ENCODE assay signal across 19 cellular contexts in the genomic region with DNA sequence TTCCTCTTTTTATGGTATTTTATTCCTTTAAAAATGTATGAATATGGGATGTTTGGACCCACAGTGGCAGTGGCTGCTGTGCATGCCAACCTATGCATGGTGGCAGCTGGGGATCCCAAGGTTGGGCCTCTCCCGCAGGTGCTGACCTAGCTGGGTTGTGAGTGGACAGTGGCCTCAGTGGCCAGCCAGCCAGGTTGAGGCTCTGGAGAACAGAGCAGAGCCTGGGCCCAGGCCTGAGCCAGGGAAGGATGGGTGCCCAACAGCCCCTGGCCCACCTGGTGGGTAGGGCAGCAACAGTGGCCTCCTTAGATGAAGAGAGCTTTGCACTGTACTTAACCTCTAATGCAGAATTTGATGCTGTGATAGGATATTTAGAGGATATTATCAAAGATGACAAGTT.
DNase-seq lines count a peak whose midpoint lies in the region; ATAC-seq, FAIRE-seq and TF ChIP-seq lines count a peak whose summit lies in the region.
"Had no signal": no experiment of that assay in that cellular context is flagged by ENCODE, and none has a peak within 500 bp of the region (broad histone marks: within the 10 kb centered on the region; RNA-seq: fewer than 3 reads in every experiment).

No MANE protein-coding gene starts in this region.

- no peak overlapping the region for H3K18ac ChIP-seq in H9 (ENCODE audit: insufficient read length, low read depth, low read length)
- H3K18ac ChIP-seq in trophoblast cell (ENCODE audit: low read length), result no peak overlapping the region

- H2BK20ac ChIP-seq in H9 (ENCODE audit: low read depth, low read length, poor library complexity, severe bottlenecking), result no peak overlapping the region

- H4K5ac ChIP-seq in H9 (ENCODE audit: insufficient read length, low read depth, low read length), result no peak overlapping the region

- DNase-seq in H9 (no peak), epithelial cell of prostate (ENCODE audit: low read depth, low spot score) (no peak), trophoblast cell (no peak), kidney (no peak)
- DNase-seq in central memory CD4-positive, alpha-beta T cell, result no peak
- no peak for DNase-seq in activated naive CD4-positive, alpha-beta T cell (lab: John Stamatoyannopoulos, UW)
- DNase-seq: ACHN; BE2C; C1 segment of cervical spinal cord; CD4-positive, CD25-positive, alpha-beta regulatory T cell; CD8-positive, alpha-beta memory T cell; COR-L47; DMS 273 treated with DMSO at 0.1 percent for 48 hours; DND-41; GOT3; H7 had no signal

- H4K8ac ChIP-seq in H9 (replicated peaks; ENCODE audit: insufficient read length, low read depth, low read length) (no peak overlapping the region), trophoblast cell (ENCODE audit: low read depth, low read length) (no peak overlapping the region)

- H4K12ac ChIP-seq in trophoblast cell (ENCODE audit: low read depth, low read length), result no peak overlapping the region

- H3K4ac ChIP-seq in H9 (ENCODE audit: low read depth, low read length), result no peak overlapping the region
- H3K4ac ChIP-seq in trophoblast cell (ENCODE audit: low read depth, low read length), result no peak overlapping the region

- H3T11ph ChIP-seq in H9 (ENCODE audit: low read length), result no peak overlapping the region

- intact Hi-C loops in kidney (cut with DNase I), result no loop called here

- H3K36me3 Mint-ChIP-seq in H9 (ENCODE audit: insufficient read depth in 1 of 3, low read depth in 3 of 3), result no peaks in the 10 kb centered on the region
- no peaks in the 10 kb centered on the region for H3K36me3 Mint-ChIP-seq in stimulated activated memory B cell treated with anti-CD40 and anti-IgM and Interleukin-4, amounts not matched to agents 10 μg/mL and 1 μg/mL and 100 μg/mL, for 72 hours
- H3K36me3 Mint-ChIP-seq: CD4-positive, CD25-positive, alpha-beta regulatory T cell; CD8-positive, alpha-beta memory T cell had no signal

- no peak overlapping the region for H3K9ac ChIP-seq in H9 (ENCODE audit: extremely low read depth, insufficient read length, low read length)
- H3K9ac ChIP-seq in trophoblast cell (ENCODE audit: low read length), result no peak overlapping the region
- no peak overlapping the region for H3K9ac ChIP-seq in kidney (ENCODE audit: low read length in 2 of 2)

- H3K56ac ChIP-seq in H9 (ENCODE audit: insufficient read length, low read depth, low read length), result no peak overlapping the region

- peak; percentile 43 for ATAC-seq in stimulated activated memory B cell treated with anti-CD40 and anti-IgM and Interleukin-4, amounts not matched to agents 10 μg/mL and 1 μg/mL and 100 μg/mL, for 72 hours
- ATAC-seq: GM12878 had no signal

- H3K79me1 ChIP-seq in H9 (ENCODE audit: insufficient read depth, low read depth, low read length, poor library complexity, severe bottlenecking), result no peaks in the 10 kb centered on the region
- H3K79me1 ChIP-seq in trophoblast cell (ENCODE audit: low read length), result no peaks in the 10 kb centered on the region

- no peak overlapping the region for H2BK12ac ChIP-seq in H9 (ENCODE audit: insufficient read length, low read depth, low read length)
- no peak overlapping the region for H2BK12ac ChIP-seq in trophoblast cell (ENCODE audit: low read length)

- H3K27me3 ChIP-seq in H9 (ENCODE audit: insufficient read depth, low read length), result no peaks in the 10 kb centered on the region
- no peaks in the 10 kb centered on the region for H3K27me3 ChIP-seq in trophoblast cell (ENCODE audit: insufficient read depth, low read length)
- H3K27me3 ChIP-seq: BE2C had no signal

- H3K23ac ChIP-seq in H9 (ENCODE audit: insufficient read length, low read depth, low read length), result no peak overlapping the region
- no peak overlapping the region for H3K23ac ChIP-seq in trophoblast cell (ENCODE audit: low read length)

- no peak overlapping the region for H3K27ac Mint-ChIP-seq in H9
- no peak overlapping the region for H3K27ac Mint-ChIP-seq in stimulated activated memory B cell treated with anti-CD40 and anti-IgM and Interleukin-4, amounts not matched to agents 10 μg/mL and 1 μg/mL and 100 μg/mL, for 72 hours
- H3K27ac Mint-ChIP-seq: CD8-positive, alpha-beta memory T cell had no signal

- H4K91ac ChIP-seq in H9 (ENCODE audit: insufficient read length, low read depth, low read length) (no peak overlapping the region), trophoblast cell (ENCODE audit: low read depth, low read length) (no peak overlapping the region)

- WGBS in H9 (ENCODE audit: extremely low coverage, insufficient read length, low lambda C conversion rate), result no CpG with 5 or more reads among the region's 1 CpG
- WGBS in trophoblast cell (ENCODE audit: extremely low coverage, insufficient coverage, insufficient read length), result no CpG with 5 or more reads among the region's 1 CpG

- TF ChIP-seq CTCF in H9 (conservative IDR thresholded peaks at IDR 0.05) (no peak), kidney (IDR thresholded peaks at IDR 0.05; ENCODE audit: borderline replicate concordance, extremely low read depth, insufficient read depth) (no peak)

- H3K4me3 Mint-ChIP-seq in H9, result no peak overlapping the region
- H3K4me3 Mint-ChIP-seq in stimulated activated memory B cell treated with anti-CD40 and anti-IgM and Interleukin-4, amounts not matched to agents 10 μg/mL and 1 μg/mL and 100 μg/mL, for 72 hours, result no peak overlapping the region
- H3K4me3 Mint-ChIP-seq: CD4-positive, CD25-positive, alpha-beta regulatory T cell; CD8-positive, alpha-beta memory T cell had no signal

- H3K14ac ChIP-seq in H9 (ENCODE audit: insufficient read depth, low read length) (0 out of 2 replicates have a peak overlapping the region, but pooled peaks have one; percentile 36), trophoblast cell (ENCODE audit: low read length) (no peak overlapping the region)

- peak overlapping the region; percentile 18 for H3K4me3 ChIP-seq in trophoblast cell (ENCODE audit: low read depth, low read length)
- H3K4me3 ChIP-seq in kidney (ENCODE audit: low read length in 2 of 2), result no peak overlapping the region
- H3K4me3 ChIP-seq: GM12878 had no signal

- no peak overlapping the region for H3K27ac ChIP-seq in H9 (ENCODE audit: insufficient read length, low read depth, low read length)
- H3K27ac ChIP-seq in epithelial cell of prostate, result peak overlapping the region; percentile 98
- H3K27ac ChIP-seq in trophoblast cell (ENCODE audit: low read depth, low read length), result no peak overlapping the region
- H3K27ac ChIP-seq in kidney (ENCODE audit: low read depth in 2 of 2, low read length in 2 of 2), result no peak overlapping the region
- H3K27ac ChIP-seq: HL-60 had no signal

- H3K36me3 ChIP-seq in trophoblast cell (ENCODE audit: control insufficient read depth in 1 of 2, insufficient read depth in 2 of 2, low read length in 2 of 2) (no peaks in the 10 kb centered on the region), kidney (ENCODE audit: control insufficient read depth in 1 of 2, insufficient read depth in 2 of 2, low read length in 2 of 2) (no peaks in the 10 kb centered on the region)
- H3K36me3 ChIP-seq: BE2C had no signal

- H3K4me1 ChIP-seq in H9 (ENCODE audit: insufficient read depth, low read length) (no peaks in the 10 kb centered on the region), trophoblast cell (ENCODE audit: control insufficient read depth in 1 of 2, insufficient read depth in 2 of 2, low read length in 2 of 2) (no peaks in the 10 kb centered on the region), kidney (ENCODE audit: control insufficient read depth in 1 of 2, insufficient read depth in 1 of 2, low read depth in 1 of 2, low read length in 2 of 2) (no peaks in the 10 kb centered on the region)
- H3K4me1 ChIP-seq: BE2C had no signal

- H2AK5ac ChIP-seq in H9 (ENCODE audit: insufficient read length, low read length) (no peak overlapping the region), trophoblast cell (ENCODE audit: low read length) (no peak overlapping the region)

- H3K79me2 ChIP-seq in H9 (ENCODE audit: insufficient read depth, low read length) (no peaks in the 10 kb centered on the region), trophoblast cell (ENCODE audit: control insufficient read depth, insufficient read depth, low read length, poor library complexity) (no peaks in the 10 kb centered on the region)

- H2AFZ ChIP-seq in H9 (ENCODE audit: low read length) (no peak overlapping the region), trophoblast cell (ENCODE audit: insufficient read depth, low read length, poor library complexity) (no peak overlapping the region)

- H3K4me2 ChIP-seq in H9 (ENCODE audit: insufficient read depth, insufficient read length, low read length) (no peak overlapping the region), trophoblast cell (ENCODE audit: low read length) (no peak overlapping the region)

- no peaks in the 10 kb centered on the region for H3K27me3 Mint-ChIP-seq in H9 (ENCODE audit: low read depth)
- H3K27me3 Mint-ChIP-seq in stimulated activated memory B cell treated with anti-CD40 and anti-IgM and Interleukin-4, amounts not matched to agents 10 μg/mL and 1 μg/mL and 100 μg/mL, for 72 hours, result no peaks in the 10 kb centered on the region
- H3K27me3 Mint-ChIP-seq: CD4-positive, CD25-positive, alpha-beta regulatory T cell had no signal

- no peak overlapping the region for H2BK5ac ChIP-seq in H9 (ENCODE audit: insufficient read length, low read length)
- H2BK5ac ChIP-seq in trophoblast cell (ENCODE audit: low read depth, low read length, poor library complexity), result no peak overlapping the region

- H2BK15ac ChIP-seq in H9 (ENCODE audit: low read depth, low read length), result no peak overlapping the region

- H4K20me1 ChIP-seq in H9 (ENCODE audit: control insufficient read depth, insufficient read depth, insufficient read length), result no peaks in the 10 kb centered on the region

- peaks cover 0 to 2% of the 10 kb centered on the region in 2 experiments; a peak in 1 of 5 replicates for H3K9me3 Mint-ChIP-seq in H9
- H3K9me3 Mint-ChIP-seq in stimulated activated memory B cell treated with anti-CD40 and anti-IgM and Interleukin-4, amounts not matched to agents 10 μg/mL and 1 μg/mL and 100 μg/mL, for 72 hours, result peaks cover 3% of the 10 kb centered on the region

- no peak for FAIRE-seq in kidney (lab: Jason Lieb, UNC)
- FAIRE-seq: GM12878 had no signal

- no peaks in the 10 kb centered on the region for H3K4me1 Mint-ChIP-seq in H9
- H3K4me1 Mint-ChIP-seq in stimulated activated memory B cell treated with anti-CD40 and anti-IgM and Interleukin-4, amounts not matched to agents 10 μg/mL and 1 μg/mL and 100 μg/mL, for 72 hours, result no peaks in the 10 kb centered on the region
- H3K4me1 Mint-ChIP-seq: CD4-positive, CD25-positive, alpha-beta regulatory T cell; CD8-positive, alpha-beta memory T cell had no signal

- no peaks in the 10 kb centered on the region for H3K23me2 ChIP-seq in H9 (ENCODE audit: insufficient read length, low read depth, low read length, poor library complexity, severe bottlenecking)

- H3K9me3 ChIP-seq in H9 (ENCODE audit: control insufficient read depth, low read depth, low read length) (no peaks in the 10 kb centered on the region), trophoblast cell (ENCODE audit: insufficient read depth, low read depth, low read length) (no peaks in the 10 kb centered on the region), kidney (ENCODE audit: control insufficient read depth in 1 of 2, low read length in 2 of 2) (no peaks in the 10 kb centered on the region)
- H3K9me3 ChIP-seq: BE2C had no signal

- H2BK120ac ChIP-seq in H9 (ENCODE audit: low read depth, low read length, poor library complexity, severe bottlenecking) (no peak overlapping the region), trophoblast cell (ENCODE audit: insufficient read depth, low read length, poor library complexity) (no peak overlapping the region)
